9 cellular contexts compared by ENCODE assay signal in genomic region chr7:101126651-101127459, GRCh38. TPM values are rescaled to one million over a fixed set of nuclear protein-coding genes. Genes with fewer than 3 reads are reported as not detected.
DNase-seq lines count a peak whose midpoint lies in the region; ATAC-seq and TF ChIP-seq lines count a peak whose summit lies in the region.
"Had no signal": no experiment of that assay in that cellular context is flagged by ENCODE, and none has a peak within 500 bp of the region (broad histone marks: within the 10 kb centered on the region; RNA-seq: fewer than 3 reads in every experiment).

SERPINE1 (plus strand) TSS chr7:101127104; CDS start chr7:101128394, 1,290 bp downstream.

- H3K27me3 ChIP-seq in GM06990 (replicated peaks; ENCODE audit: control insufficient read depth, insufficient read depth, low read length) (no peaks in the 10 kb centered on the region), H9 (ENCODE audit: insufficient read depth, low read length) (no peaks in the 10 kb centered on the region), NT2/D1 (ENCODE audit: insufficient read depth, insufficient read length) (no peaks in the 10 kb centered on the region), upper lobe of left lung (no peaks in the 10 kb centered on the region)

- H2BK5ac ChIP-seq in H9 (ENCODE audit: insufficient read length, low read length): no peak within 1 kb of the TSS

- no peak within 1 kb of the TSS for H2BK120ac ChIP-seq in H9 (ENCODE audit: low read depth, low read length, poor library complexity, severe bottlenecking)

- no peaks in the 10 kb centered on the region for H4K20me1 ChIP-seq in H9 (ENCODE audit: control insufficient read depth, insufficient read depth, insufficient read length)

- H3K27ac Mint-ChIP-seq in H9: peak within 1 kb of the TSS in 2 of 3 experiments; percentile 5 to 91; a peak in 4 of 7 replicates
- H3K27ac Mint-ChIP-seq in activated T-cell treated with anti-CD3 and anti-CD28 coated beads, Interleukin-2, amount 50 U/mL, for 72 hours: no peak within 1 kb of the TSS
- H3K27ac Mint-ChIP-seq in neural crest cell (ENCODE audit: unreplicated experiment): peak within 1 kb of the TSS; percentile 38

- H3K36me3 ChIP-seq in GM06990 (ENCODE audit: control insufficient read depth, insufficient read depth, low read length): no peaks in the 10 kb centered on the region
- peaks cover 27% of the 10 kb centered on the region for H3K36me3 ChIP-seq in NT2/D1 (ENCODE audit: insufficient read depth, insufficient read length, low read length)
- peaks cover under 1 to 17% (median 3%) of the 10 kb centered on the region in 4 donors for H3K36me3 ChIP-seq in upper lobe of left lung
- H3K36me3 ChIP-seq: neutrophil had no signal

- H3K4me3 ChIP-seq in GM06990 (replicated peaks; ENCODE audit: low read depth, low read length) (no peak within 1 kb of the TSS), NT2/D1 (ENCODE audit: insufficient read length, low read depth) (peak within 1 kb of the TSS; percentile 35), fibroblast of villous mesenchyme (ENCODE audit: low read depth, low read length) (peak within 1 kb of the TSS; percentile 76), upper lobe of left lung (peak within 1 kb of the TSS; percentile 15 to 52 (median 35))

- peak within 1 kb of the TSS; percentile 39 for H3K4me2 ChIP-seq in H9 (ENCODE audit: insufficient read depth, insufficient read length, low read length)

- TF ChIP-seq CTCF in GM06990 (IDR thresholded peaks at IDR 0.05; ENCODE audit: insufficient read depth, low read length, poor library complexity, severe bottlenecking) (peak; percentile 25), H9 (conservative IDR thresholded peaks at IDR 0.05) (peak; percentile 44), fibroblast of villous mesenchyme (IDR thresholded peaks at IDR 0.05; ENCODE audit: insufficient read depth, low read depth, low read length) (peak; percentile 30), neural crest cell (conservative IDR thresholded peaks at IDR 0.05) (peak; percentile 42), upper lobe of left lung (IDR thresholded peaks at IDR 0.05) (peak in 2 of 6 experiments; percentile 11 to 19)

- TF ChIP-seq EP300 in upper lobe of left lung (IDR thresholded peaks at IDR 0.05): peak in 2 of 4 donors; percentile 52 to 82

- H3K9me3 ChIP-seq in H9 (ENCODE audit: control insufficient read depth, low read depth, low read length): no peaks in the 10 kb centered on the region
- no peaks in the 10 kb centered on the region for H3K9me3 ChIP-seq in NT2/D1 (ENCODE audit: insufficient read depth, low read length)
- H3K9me3 ChIP-seq in upper lobe of left lung: no peaks in the 10 kb centered on the region
- H3K9me3 ChIP-seq: neutrophil had no signal

- no peak within 1 kb of the TSS for H2BK12ac ChIP-seq in H9 (ENCODE audit: insufficient read length, low read depth, low read length)

- H3K4me1 ChIP-seq in H9 (ENCODE audit: insufficient read depth, low read length) (peaks cover 13% of the 10 kb centered on the region; the same call in 1 of the 2 replicates), NT2/D1 (ENCODE audit: insufficient read depth, insufficient read length) (peaks cover 10% of the 10 kb centered on the region), upper lobe of left lung (peaks cover 43 to 69% (median 49%) of the 10 kb centered on the region in 4 donors)

- H3K4me3 Mint-ChIP-seq in H9 (peak within 1 kb of the TSS; percentile 56 to 73), neural crest cell (peak within 1 kb of the TSS; percentile 44)
- peak within 1 kb of the TSS; percentile 62 to 66 for H3K4me3 Mint-ChIP-seq in activated T-cell treated with anti-CD3 and anti-CD28 coated beads, Interleukin-2, amount 50 U/mL, for 72 hours

- H4K91ac ChIP-seq in H9 (ENCODE audit: insufficient read length, low read depth, low read length): no peak within 1 kb of the TSS

- H3K27me3 Mint-ChIP-seq in H9 (ENCODE audit: low read depth): peaks cover 7% of the 10 kb centered on the region
- peaks cover 72% of the 10 kb centered on the region for H3K27me3 Mint-ChIP-seq in activated T-cell treated with anti-CD3 and anti-CD28 coated beads, Interleukin-2, amount 50 U/mL, for 72 hours (ENCODE audit: low read depth)
- peaks cover 7% of the 10 kb centered on the region for H3K27me3 Mint-ChIP-seq in neural crest cell (ENCODE audit: low read depth)

- H3K23ac ChIP-seq in H9 (ENCODE audit: insufficient read length, low read depth, low read length): no peak within 1 kb of the TSS

- no CpG with 5 or more reads among the region's 22 CpGs for WGBS in H9 (ENCODE audit: extremely low coverage, insufficient read length, low lambda C conversion rate)
- whole genome bisulfite sequencing in upper lobe of left lung, 2 donors: 5 to 6% methylated on average over 17 to 22 of the region's 22 CpGs

- H3K79me1 ChIP-seq in H9 (ENCODE audit: insufficient read depth, low read depth, low read length, poor library complexity, severe bottlenecking): no peaks in the 10 kb centered on the region

- H3K14ac ChIP-seq in H9 (ENCODE audit: insufficient read depth, low read length): peak within 1 kb of the TSS; percentile 49

- peak; percentile 72 for DNase-seq in GM06990 (ENCODE audit: extremely low read depth, insufficient read length)
- peak; percentile 87 for DNase-seq in H9
- DNase-seq in NT2/D1 (ENCODE audit: low read depth, low spot score): peak; percentile 54
- DNase-seq in activated T-cell treated with anti-CD3 and anti-CD28 coated beads, Interleukin-2, amount 50 U/mL, for 72 hours: peak; percentile 46 to 61
- DNase-seq in fibroblast of villous mesenchyme (ENCODE audit: low read depth): peak; percentile 99
- peak; percentile 33 for DNase-seq in neural crest cell (ENCODE audit: low read depth, low spot score)
- peak; percentile 65 to 84 for DNase-seq in upper lobe of left lung
- DNase-seq in KG1 (lab: John Stamatoyannopoulos, UW): no peak

- H3K9me3 Mint-ChIP-seq in H9: peaks cover 6 to 7% of the 10 kb centered on the region in 2 experiments; a peak in 3 of 5 replicates
- H3K9me3 Mint-ChIP-seq in activated T-cell treated with anti-CD3 and anti-CD28 coated beads, Interleukin-2, amount 50 U/mL, for 72 hours: no peaks in the 10 kb centered on the region
- no peaks in the 10 kb centered on the region for H3K9me3 Mint-ChIP-seq in neural crest cell

- no peak within 1 kb of the TSS for H3T11ph ChIP-seq in H9 (ENCODE audit: low read length)

- H3K79me2 ChIP-seq in H9 (ENCODE audit: insufficient read depth, low read length): no peaks in the 10 kb centered on the region

- no peak within 1 kb of the TSS for H4K5ac ChIP-seq in H9 (ENCODE audit: insufficient read length, low read depth, low read length)

- TF ChIP-seq POLR2A in upper lobe of left lung (IDR thresholded peaks at IDR 0.05): peak; percentile 66 to 91 (median 88)

- H3K56ac ChIP-seq in H9 (ENCODE audit: insufficient read length, low read depth, low read length): no peak within 1 kb of the TSS

- no peak within 1 kb of the TSS for H2AK5ac ChIP-seq in H9 (ENCODE audit: insufficient read length, low read length)

- no peak within 1 kb of the TSS for H2AFZ ChIP-seq in H9 (ENCODE audit: low read length)

- no peak within 1 kb of the TSS for H2BK20ac ChIP-seq in H9 (ENCODE audit: low read depth, low read length, poor library complexity, severe bottlenecking)

- H3K18ac ChIP-seq in H9 (ENCODE audit: insufficient read length, low read depth, low read length): peak within 1 kb of the TSS; percentile 63

- H3K36me3 Mint-ChIP-seq in H9 (ENCODE audit: insufficient read depth in 1 of 3, low read depth in 3 of 3) (peaks cover 0 to 10% (median 5%) of the 10 kb centered on the region in 3 experiments; a peak in 4 of 7 replicates), neural crest cell (ENCODE audit: low read depth) (no peaks in the 10 kb centered on the region)
- H3K36me3 Mint-ChIP-seq in activated T-cell treated with anti-CD3 and anti-CD28 coated beads, Interleukin-2, amount 50 U/mL, for 72 hours (ENCODE audit: insufficient read depth in 2 of 2): peaks cover 0 to 1% of the 10 kb centered on the region in 2 donors

- H3K4me1 Mint-ChIP-seq in H9: peaks cover 41 to 49% of the 10 kb centered on the region in 2 experiments
- peaks cover 35% of the 10 kb centered on the region for H3K4me1 Mint-ChIP-seq in activated T-cell treated with anti-CD3 and anti-CD28 coated beads, Interleukin-2, amount 50 U/mL, for 72 hours (ENCODE audit: low read depth)
- peaks cover 39% of the 10 kb centered on the region for H3K4me1 Mint-ChIP-seq in neural crest cell

- no peak within 1 kb of the TSS for H3K4ac ChIP-seq in H9 (ENCODE audit: low read depth, low read length)

- no peak within 1 kb of the TSS for H3K27ac ChIP-seq in H9 (ENCODE audit: insufficient read length, low read depth, low read length)
- peak within 1 kb of the TSS; percentile 82 to 87 (median 84) for H3K27ac ChIP-seq in upper lobe of left lung
- H3K27ac ChIP-seq: neutrophil had no signal

- no peak within 1 kb of the TSS for H2BK15ac ChIP-seq in H9 (ENCODE audit: low read depth, low read length)

- no peak within 1 kb of the TSS for H4K8ac ChIP-seq in H9 (replicated peaks; ENCODE audit: insufficient read length, low read depth, low read length)

- H3K9ac ChIP-seq in H9 (ENCODE audit: extremely low read depth, insufficient read length, low read length) (no peak within 1 kb of the TSS), NT2/D1 (ENCODE audit: insufficient read length, low read depth) (peak within 1 kb of the TSS; percentile 44)

- peak; percentile 81 to 83 for ATAC-seq in activated T-cell treated with anti-CD3 and anti-CD28 coated beads, Interleukin-2, amount 50 U/mL, for 72 hours (replicated peaks in 1 of 2)
- ATAC-seq in upper lobe of left lung (ENCODE audit: low FRiP score in 2 of 2): peak; percentile 79 to 90

- no peaks in the 10 kb centered on the region for H3K23me2 ChIP-seq in H9 (ENCODE audit: insufficient read length, low read depth, low read length, poor library complexity, severe bottlenecking)

RNA-seq across cellular contexts. Expression of gene SERPINE1, which starts in this region (rescaled TPM):
- total RNA-seq in H9 (2021) (11.5 and 13.0 TPM in 2 replicates), fibroblast of villous mesenchyme (700 and 921 TPM in 2 replicates), neural crest cell (0.07 TPM in 1 of 2 replicates, not detected in the other), upper lobe of left lung (100 to 1,000 TPM in 1 of 6 donors, 10 to 100 TPM in 4, 1 to 10 TPM in 1; 8.4 to 125 (median 24.0) TPM)
- total RNA-seq in activated T-cell treated with anti-CD3 and anti-CD28 coated beads, Interleukin-2, amount 50 U/mL, for 72 hours: under 1 TPM in 1 of 2 donors, not detected in 1; 0.14 TPM

Comparison
In these comparisons a context has a peak if more than half of its experiments do, and no peak if none do; other contexts are left out.
1. Peak in DNase-seq and ATAC-seq in activated T-cell treated with anti-CD3 and anti-CD28 coated beads, Interleukin-2, amount 50 U/mL, for 72 hours; RNA of the gene not detected or under 1 TPM.
2. Peak in DNase-seq in neural crest cell; RNA of the gene not detected or under 1 TPM.